In the genomic region with DNA sequence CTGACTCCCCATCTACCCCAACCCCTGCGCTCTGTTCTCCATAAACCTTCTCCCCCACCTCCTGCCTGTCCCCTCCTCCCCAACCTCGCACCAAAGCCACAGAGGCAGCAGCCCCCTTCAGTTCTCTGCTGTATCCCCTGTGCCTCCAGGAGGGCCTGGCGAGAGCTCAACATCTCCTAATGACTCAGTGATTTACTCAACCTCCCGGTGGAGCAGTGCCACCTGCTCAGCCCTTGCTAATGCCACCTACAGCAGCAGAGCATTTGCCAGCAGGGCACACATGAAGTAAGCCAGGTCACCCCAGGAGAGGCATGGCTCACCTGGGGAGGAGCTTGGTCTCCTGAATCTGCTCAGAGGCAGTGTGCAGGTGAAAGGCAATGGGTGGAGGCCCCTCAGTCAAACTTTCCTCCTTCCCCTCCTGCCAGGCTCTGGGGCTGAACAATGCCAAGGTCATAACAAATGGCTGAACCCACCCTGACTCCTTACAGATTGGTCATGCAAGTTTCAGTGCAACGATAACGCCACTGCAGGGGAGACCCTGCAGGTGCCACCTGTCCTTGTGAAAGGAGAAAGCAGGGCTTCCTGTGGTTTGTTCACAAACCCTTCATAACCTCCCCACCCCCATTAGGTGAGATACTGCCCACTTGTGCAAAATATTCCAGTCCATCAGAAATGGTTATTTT, we compare ENCODE assay signal across 14 cellular contexts. TPM values are rescaled to one million over a fixed set of nuclear protein-coding genes. Genes with fewer than 3 reads are reported as not detected.
DNase-seq lines count a peak whose midpoint lies in the region; ATAC-seq and TF ChIP-seq lines count a peak whose summit lies in the region.
"Had no signal": no experiment of that assay in that cellular context is flagged by ENCODE, and none has a peak within 500 bp of the region (broad histone marks: within the 10 kb centered on the region; RNA-seq: fewer than 3 reads in every experiment).

No MANE protein-coding gene starts in this region.

- no peaks in the 10 kb centered on the region for H3K9me3 ChIP-seq in mucosa of descending colon
- H3K9me3 ChIP-seq: tibial nerve had no signal

- peak; percentile 28 for DNase-seq in NCI-H2171 treated with DMSO at 0.1 percent for 48 hours (lab: John Stamatoyannopoulos, UW)
- no peak for DNase-seq in NCI-H2171 (lab: John Stamatoyannopoulos, UW)
- peak; percentile 39 for DNase-seq in SK-MEL-5 (ENCODE audit: low read depth, low spot score)
- DNase-seq in mucosa of descending colon, result peak in 1 of 3 donors; percentile 20
- no peak for DNase-seq in NCI-H510A (lab: John Stamatoyannopoulos, UW)
- DNase-seq: activated T-cell treated with anti-CD3 and anti-CD28 coated beads, Interleukin-2, amount 50 U/mL, for 1 hour; hypothalamus; NCI-H1092; PC-9 had no signal

- ATAC-seq in mucosa of descending colon, result peak; percentile 42
- no peak for ATAC-seq in GM21786 (IDR thresholded peaks at IDR 0.05; ENCODE audit: unreplicated experiment)
- no peak for ATAC-seq in GM19467 (IDR thresholded peaks at IDR 0.05; ENCODE audit: unreplicated experiment)

- peaks cover 5% of the 10 kb centered on the region for H3K27me3 Mint-ChIP-seq in IgD-negative memory B cell

- H3K4me3 Mint-ChIP-seq in IgD-negative memory B cell, result peak overlapping the region in 3 of 4 donors; percentile 68 to 87 (median 75)

- H3K9me3 Mint-ChIP-seq in IgD-negative memory B cell, result no peaks in the 10 kb centered on the region

- no peaks in the 10 kb centered on the region for H3K36me3 ChIP-seq in mucosa of descending colon (ENCODE audit: low read depth)
- H3K36me3 ChIP-seq: tibial nerve had no signal

- H3K27ac Mint-ChIP-seq in IgD-negative memory B cell, result peak overlapping the region in 1 of 3 donors; percentile 73

- intact Hi-C loops in mucosa of descending colon (cut with DNase I, micrococcal nuclease), result no loop called here

- H3K36me3 Mint-ChIP-seq in IgD-negative memory B cell, result peaks cover 3% of the 10 kb centered on the region

- H3K4me1 ChIP-seq in mucosa of descending colon (ENCODE audit: low read depth), result peaks cover 25% of the 10 kb centered on the region

- no peak for TF ChIP-seq CTCF in mucosa of descending colon (IDR thresholded peaks at IDR 0.05)

- in situ Hi-C loops in SK-MEL-5 (cut with HindIII; ENCODE audit: low pct_unique_long_range_greater_than_20kb, low sequenced_read_pairs), result no loop called here

- no peak overlapping the region for H3K4me3 ChIP-seq in mucosa of descending colon
- H3K4me3 ChIP-seq: PC-9 had no signal

- H3K4me1 Mint-ChIP-seq in IgD-negative memory B cell, result peaks cover 19 to 40% (median 38%) of the 10 kb centered on the region in 3 donors

RNA-seq across cellular contexts. Expression of gene TRPM1, which starts 19.8 kb away (rescaled TPM):
- polyA plus RNA-seq in IgD-negative memory B cell, result not detected
- total RNA-seq in SK-MEL-5 (2014; rRNA removed; shearing (Covaris generic)), result 105 and 109 TPM in 2 replicates
- polyA plus RNA-seq in SK-MEL-5 (2015; cell fraction: cytosol; rRNA removed), result 39.4 and 50.7 TPM in 2 replicates
- 171 and 236 TPM in 2 replicates for polyA plus RNA-seq in SK-MEL-5 (2015; cell fraction: nucleus; rRNA removed)
- not detected for total RNA-seq in mucosa of descending colon
- total RNA-seq: endothelial cell of umbilical vein, PC-9, tibial nerve had no signal

Comparison
In these comparisons a context has a peak if more than half of its experiments do, and no peak if none do; other contexts are left out.
1. DNase-seq: peak in NCI-H2171 treated with DMSO at 0.1 percent for 48 hours (single experiment) and SK-MEL-5 (single experiment); none in NCI-H2171 (single experiment) and NCI-H510A (single experiment).
2. RNA of gene TRPM1, which starts 19.8 kb away (total RNA-seq): 105 to 109 TPM in SK-MEL-5; not detected in mucosa of descending colon; every median in the first group is over 10 times any median in the second.